8 cellular contexts compared by ENCODE assay signal in the genomic region with DNA sequence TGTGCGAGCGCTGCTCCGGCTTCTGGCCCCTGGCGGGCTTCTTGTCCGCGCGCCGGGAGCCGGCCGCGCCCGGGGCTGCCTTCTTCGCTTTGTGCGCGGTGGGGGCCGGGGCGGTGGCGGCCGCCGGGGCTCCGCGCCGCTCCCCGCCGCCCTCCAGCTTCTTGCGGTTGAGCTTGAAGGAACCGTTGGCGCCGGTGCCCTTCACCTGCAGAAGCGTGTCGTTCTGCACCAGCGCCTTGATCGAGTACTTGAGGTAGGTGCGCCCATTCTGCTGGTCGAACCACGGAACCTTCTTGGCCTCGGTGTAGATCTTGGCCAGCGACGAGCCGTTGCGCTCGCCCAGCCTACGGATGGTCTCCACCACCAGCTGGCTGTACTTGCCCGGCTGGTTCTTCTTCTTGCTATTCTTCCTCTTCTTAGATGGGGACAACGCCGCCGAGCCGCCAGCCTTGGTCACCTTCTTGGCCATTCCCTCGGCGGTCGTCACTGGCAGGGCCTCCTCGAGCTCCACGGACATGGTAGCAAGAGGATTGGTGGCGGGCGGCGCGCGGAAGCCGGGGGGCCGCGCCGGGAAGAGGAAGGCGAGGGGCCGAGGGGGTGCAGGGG. TPM values are rescaled to one million over a fixed set of nuclear protein-coding genes. Genes with fewer than 3 reads are reported as not detected.
DNase-seq lines count a peak whose midpoint lies in the region; ATAC-seq and TF ChIP-seq lines count a peak whose summit lies in the region.

No MANE protein-coding gene starts in this region.

- H3K9me3 Mint-ChIP-seq in T-cell = no peaks in the 10 kb centered on the region

- H3K27ac Mint-ChIP-seq in T-cell = peak overlapping the region; percentile 85 to 93

- H3K36me3 Mint-ChIP-seq in T-cell = no peaks in the 10 kb centered on the region

- POLR2A ChIA-PET in T-cell (lab: Charles Lee) = interaction anchor here (0.6 to 2.8 kb wide), 15 partner anchors 10 to 635 kb away, joined by 3 to 21 read pairs (median 5); a partner anchor contains a TSS

- DNase-seq in AG20443 (ENCODE audit: low spot score) (peak; percentile 42), GM20000 (ENCODE audit: low spot score) (peak; percentile 69), T-cell (peak in 27 of 34 experiments; percentile 12 to 48 (median 29)), cardiac fibroblast (ENCODE audit: low read depth in 2 of 2) (peak; percentile 33 to 34), left lobe of liver (ENCODE audit: low spot score) (no peak), NCI-H1694 treated with DMSO at 0.1 percent for 48 hours (lab: John Stamatoyannopoulos, UW) (no peak)
- peak; percentile 23 to 31 for DNase-seq in stimulated activated CD4-positive, alpha-beta T cell treated with anti-CD3 and anti-CD28 coated beads, Interleukin-4, amount 100 ng/mL, for 4 hours

- H3K4me3 ChIP-seq in cardiac fibroblast (replicated peaks in 1 of 2; ENCODE audit: low read depth in 2 of 2, low read length in 2 of 2) = peak overlapping the region; percentile 63 to 81

- TF ChIP-seq CTCF in GM20000 (IDR thresholded peaks at IDR 0.05; ENCODE audit: extremely low read depth, missing control alignments) (no peak), cardiac fibroblast (IDR thresholded peaks at IDR 0.05; ENCODE audit: low read depth, low read length) (no peak)

- peaks cover 23 to 28% (median 27%) of the 10 kb centered on the region in 3 donors for H3K4me1 Mint-ChIP-seq in T-cell

- ATAC-seq in T-cell (replicated peaks in 1 of 4) = peak; percentile 4 to 19 (median 10)
- peak; percentile 9 for ATAC-seq in left lobe of liver
- ATAC-seq in HG03520 (IDR thresholded peaks at IDR 0.05; ENCODE audit: unreplicated experiment) = no peak

- H3K27me3 Mint-ChIP-seq in T-cell = no peaks in the 10 kb centered on the region

- peak overlapping the region; percentile 89 to 96 (median 93) for H3K4me3 Mint-ChIP-seq in T-cell

- CTCF ChIA-PET in T-cell (lab: Charles Lee) = interaction anchor here (0.6 to 2.2 kb wide), 10 partner anchors 10 to 579 kb away, joined by 3 to 12 read pairs (median 4); a partner anchor contains a TSS

RNA-seq across cellular contexts. Expression of a gene that starts 36.8 kb away (rescaled TPM):
- total RNA-seq in T-cell (10 to 100 TPM; 55.2 to 60.7 (median 57.6) TPM), left lobe of liver (19.1 TPM)

Comparison
In these comparisons a context has a peak if more than half of its experiments do, and no peak if none do; other contexts are left out.
1. DNase-seq: peak in AG20443 (single experiment), GM20000 (single experiment), T-cell (27 of 34), cardiac fibroblast (2 of 2) and stimulated activated CD4-positive, alpha-beta T cell treated with anti-CD3 and anti-CD28 coated beads, Interleukin-4, amount 100 ng/mL, for 4 hours (2 of 2); none in left lobe of liver (single experiment) and NCI-H1694 treated with DMSO at 0.1 percent for 48 hours (single experiment).